12 cellular contexts compared by ENCODE assay signal in the genomic region with DNA sequence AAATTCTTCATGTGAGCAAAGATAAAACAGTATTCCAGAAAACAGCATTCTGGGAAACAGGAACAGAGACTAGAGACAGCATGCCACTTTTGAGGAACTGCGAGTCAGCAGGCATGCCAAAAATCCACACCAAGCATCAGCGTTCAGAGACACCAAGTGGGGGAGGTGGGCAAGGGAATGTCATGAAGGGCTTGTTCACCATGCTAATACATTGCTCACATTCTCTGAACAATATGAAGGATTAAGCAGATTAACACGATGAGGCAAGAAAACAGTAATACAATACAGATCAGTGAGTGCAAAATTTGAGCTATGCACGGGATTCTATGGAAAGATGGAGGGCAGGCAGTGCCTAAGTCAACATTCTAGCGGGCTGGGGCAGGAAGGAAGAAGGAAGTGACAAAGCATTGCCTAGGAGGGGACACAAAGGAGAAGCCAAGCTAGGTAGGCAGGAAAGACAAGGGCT.
DNase-seq lines count a peak whose midpoint lies in the region; ATAC-seq and TF ChIP-seq lines count a peak whose summit lies in the region.
"Had no signal": no experiment of that assay in that cellular context is flagged by ENCODE, and none has a peak within 500 bp of the region (broad histone marks: within the 10 kb centered on the region; RNA-seq: fewer than 3 reads in every experiment).

No MANE protein-coding gene starts in this region.

- TF ChIP-seq CTCF in mammary epithelial cell (conservative IDR thresholded peaks at IDR 0.05 in 1 of 2, IDR thresholded peaks at IDR 0.05 in 1 of 2; ENCODE audit: extremely low read depth in 1 of 2, insufficient read depth in 1 of 2, low read depth in 1 of 2, low read length in 2 of 2) (no peak), breast epithelium (IDR thresholded peaks at IDR 0.05) (no peak), retinal pigment epithelial cell (conservative IDR thresholded peaks at IDR 0.05; ENCODE audit: low read depth, low read length) (no peak)

- H3K27me3 Mint-ChIP-seq in activated T-cell treated with anti-CD3 and anti-CD28 coated beads, Interleukin-2, amount 50 U/mL, for 24 hours, result no peaks in the 10 kb centered on the region

- H3K4me3 Mint-ChIP-seq in activated T-cell treated with anti-CD3 and anti-CD28 coated beads, Interleukin-2, amount 50 U/mL, for 24 hours, result no peak overlapping the region

- H3K27ac ChIP-seq in mammary epithelial cell (ENCODE audit: insufficient read depth, low read depth, low read length) (peak overlapping the region; percentile 95), breast epithelium (no peak overlapping the region)
- H3K27ac ChIP-seq: parathyroid adenoma had no signal

- no peaks in the 10 kb centered on the region for H3K79me2 ChIP-seq in mammary epithelial cell (ENCODE audit: insufficient read depth, low read length)
- H3K79me2 ChIP-seq: parathyroid adenoma had no signal

- in situ Hi-C loops in mammary epithelial cell (cut with MboI; ENCODE audit: low sequenced_read_pairs in 2 of 2), result no loop called here

- no TSS peak for BruUV-seq in mammary epithelial cell (replicated peaks; lab: Mats Ljungman, UMichigan)

- no peak overlapping the region for H3K4me2 ChIP-seq in mammary epithelial cell (ENCODE audit: insufficient read depth, low read depth, low read length)

- intact Hi-C loops in mammary epithelial cell (cut with micrococcal nuclease) (loop anchor here (2.0 kb wide), 1 partner anchor 95 kb away; no protein-coding TSS in a partner anchor), breast epithelium (cut with DNase I; ENCODE audit: low total_unique reads) (no loop called here)

- no peaks in the 10 kb centered on the region for H3K27me3 ChIP-seq in mammary epithelial cell (ENCODE audit: insufficient read depth, low read length)
- no peaks in the 10 kb centered on the region for H3K27me3 ChIP-seq in breast epithelium

- H4K20me1 ChIP-seq in mammary epithelial cell (ENCODE audit: insufficient read depth, low read length), result no peaks in the 10 kb centered on the region

- H3K36me3 ChIP-seq in mammary epithelial cell (ENCODE audit: insufficient read depth, low read length) (no peaks in the 10 kb centered on the region), breast epithelium (no peaks in the 10 kb centered on the region)

- no peaks in the 10 kb centered on the region for H3K36me3 Mint-ChIP-seq in activated T-cell treated with anti-CD3 and anti-CD28 coated beads, Interleukin-2, amount 50 U/mL, for 24 hours (ENCODE audit: low read depth)

- no peak overlapping the region for H3K4me3 ChIP-seq in mammary epithelial cell (replicated peaks in 1 of 3; ENCODE audit: insufficient read depth in 1 of 3, low read depth in 2 of 3, low read length in 3 of 3)
- H3K4me3 ChIP-seq in breast epithelium, result no peak overlapping the region
- no peak overlapping the region for H3K4me3 ChIP-seq in retinal pigment epithelial cell (ENCODE audit: low read length)

- CTCF ChIA-PET in mammary epithelial cell (lab: Charles Lee; ENCODE audit: low non-redundant PET), result interaction anchor here (0.6 kb wide), 1 partner anchor 49 kb away, joined by 5 read pairs; no protein-coding TSS in a partner anchor

- H3K27ac Mint-ChIP-seq in activated T-cell treated with anti-CD3 and anti-CD28 coated beads, Interleukin-2, amount 50 U/mL, for 24 hours, result no peak overlapping the region

- TF ChIP-seq POLR2A in breast epithelium (IDR thresholded peaks at IDR 0.05), result no peak

- WGBS in mammary epithelial cell (ENCODE audit: low coverage, missing lambda C conversion rate), result 69% methylated on average over 5 of the region's 5 CpGs

- H3K4me1 ChIP-seq in mammary epithelial cell (ENCODE audit: insufficient read depth, low read length) (peaks cover 35% of the 10 kb centered on the region), breast epithelium (no peaks in the 10 kb centered on the region)
- H3K4me1 ChIP-seq: parathyroid adenoma had no signal

- no peak overlapping the region for H3K9ac ChIP-seq in mammary epithelial cell (ENCODE audit: insufficient read depth, low read length)
- H3K9ac ChIP-seq: parathyroid adenoma had no signal

- H2AFZ ChIP-seq in mammary epithelial cell (ENCODE audit: low read depth, low read length), result peak overlapping the region; percentile 60
- H2AFZ ChIP-seq: parathyroid adenoma had no signal

- H3K4me1 Mint-ChIP-seq in activated T-cell treated with anti-CD3 and anti-CD28 coated beads, Interleukin-2, amount 50 U/mL, for 24 hours (ENCODE audit: low read depth), result peaks cover 27% of the 10 kb centered on the region

- DNase-seq in mammary epithelial cell, result no peak
- no peak for DNase-seq in breast epithelium (ENCODE audit: low spot score in 2 of 2)
- peak; percentile 68 for DNase-seq in OCI-M1 (lab: John Stamatoyannopoulos, UW)
- DNase-seq in retinal pigment epithelial cell (ENCODE audit: low read depth), result peak; percentile 83
- DNase-seq in activated T-cell treated with anti-CD3 and anti-CD28 coated beads, Interleukin-2, amount 50 U/mL, for 24 hours, result no peak
- no peak for DNase-seq in NK-92 (lab: John Stamatoyannopoulos, UW; ENCODE audit: unreplicated experiment)
- DNase-seq: erythroblast; NCI-H1048; stimulated activated CD4-positive, alpha-beta T cell treated with anti-CD3 and anti-CD28 coated beads, Interleukin-4, amount 100 ng/mL, for 24 hours had no signal

- peak; percentile 30 for ATAC-seq in esophagus mucosa
- ATAC-seq in HG02571 (IDR thresholded peaks at IDR 0.05; ENCODE audit: unreplicated experiment), result no peak

- no peaks in the 10 kb centered on the region for H3K9me3 Mint-ChIP-seq in activated T-cell treated with anti-CD3 and anti-CD28 coated beads, Interleukin-2, amount 50 U/mL, for 24 hours

- H3K9me3 ChIP-seq in mammary epithelial cell (replicated peaks; ENCODE audit: insufficient read depth, low read length), result peaks cover 6% of the 10 kb centered on the region
- H3K9me3 ChIP-seq in breast epithelium, result peaks cover 0 to 6% of the 10 kb centered on the region in 2 donors

- dilution Hi-C loops in mammary epithelial cell (cut with HindIII; ENCODE audit: low sequenced_read_pairs), result no loop called here

Comparison
In these comparisons a context has a peak if more than half of its experiments do, and no peak if none do; other contexts are left out.
1. DNase-seq: peak in OCI-M1 (single experiment) and retinal pigment epithelial cell (single experiment); none in mammary epithelial cell (single experiment), breast epithelium (0 of 2), activated T-cell treated with anti-CD3 and anti-CD28 coated beads, Interleukin-2, amount 50 U/mL, for 24 hours (single experiment) and NK-92 (single experiment).